ENCODE assay signal across 20 cellular contexts in the genomic region with DNA sequence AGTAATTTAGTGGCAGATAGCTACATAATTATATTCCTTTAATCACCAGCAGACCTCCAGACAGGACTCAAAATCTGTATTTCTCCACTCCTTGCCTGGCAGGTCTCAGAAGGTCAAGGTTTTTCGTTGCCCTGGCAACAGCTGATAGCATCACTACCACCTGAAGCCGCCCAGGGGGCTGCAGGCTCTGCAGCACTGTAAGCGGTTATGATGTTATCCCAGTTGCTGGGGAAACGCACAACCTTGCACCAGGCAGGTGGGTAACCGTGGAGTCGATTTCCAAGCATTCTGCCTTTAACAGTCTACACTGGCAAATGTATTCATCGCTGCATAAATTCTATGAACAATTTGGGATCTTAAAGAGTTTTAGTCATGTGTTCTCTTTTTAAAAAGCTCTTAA.
"Had no signal": no experiment of that assay in that cellular context is flagged by ENCODE, and none has a peak within 500 bp of the region (broad histone marks: within the 10 kb centered on the region; RNA-seq: fewer than 3 reads in every experiment).

No MANE protein-coding gene starts in this region.

- H3K79me2 ChIP-seq: parathyroid adenoma had no signal

- DNase-seq: activated CD4-positive, alpha-beta T cell treated with anti-CD3 and anti-CD28 coated beads, Interleukin-2, amount 10 ng/mL, durations not matched to agents 7 days and 5 days; activated CD4-positive, CD25-positive, alpha-beta regulatory T cell; activated CD8-positive, alpha-beta memory T cell treated with anti-CD3 and anti-CD28 coated beads for 24 hours; activated gamma-delta T cell treated with Interleukin-2 at 50 U/mL for 16 hours; amniotic stem cell; dorsolateral prefrontal cortex; erythroblast; gastrocnemius medialis; heart right ventricle; left lung; mammary epithelial cell; mucosa of descending colon; naive thymus-derived CD4-positive, alpha-beta T cell; stimulated activated CD4-positive, alpha-beta T cell treated with anti-CD3 and anti-CD28 coated beads, Interleukin-12 subunit alpha, Interleukin-12 subunit beta, amount 100 ng/mL, for 4 hours; stimulated activated CD4-positive, alpha-beta T cell treated with anti-CD3 and anti-CD28 coated beads, Interleukin-2, amount 100 ng/mL, for 24 hours; stomach; testis; upper lobe of right lung had no signal

- H3K4me3 ChIP-seq: dorsolateral prefrontal cortex, gastrocnemius medialis, heart right ventricle, left lung, mucosa of descending colon, stomach, testis, upper lobe of right lung had no signal

- H3K27ac ChIP-seq: dorsolateral prefrontal cortex, heart right ventricle, left lung, parathyroid adenoma, stomach, testis, upper lobe of right lung had no signal

- H3K27me3 Mint-ChIP-seq: activated CD4-positive, alpha-beta T cell treated with anti-CD3 and anti-CD28 coated beads, Interleukin-2, amount 10 ng/mL, durations not matched to agents 7 days and 5 days had no signal

- H3K27me3 ChIP-seq: dorsolateral prefrontal cortex, gastrocnemius medialis, heart right ventricle, left lung, stomach, testis, upper lobe of right lung had no signal

- H3K36me3 Mint-ChIP-seq: activated naive CD8-positive, alpha-beta T cell had no signal

- H3K4me1 ChIP-seq: left lung, parathyroid adenoma, stomach, testis, upper lobe of right lung had no signal

- H2AFZ ChIP-seq: parathyroid adenoma had no signal

- ATAC-seq: gastrocnemius medialis; heart right ventricle; left lung; mucosa of descending colon; naive thymus-derived CD4-positive, alpha-beta T cell; upper lobe of right lung had no signal

- H3K9me3 Mint-ChIP-seq: activated CD4-positive, alpha-beta T cell treated with anti-CD3 and anti-CD28 coated beads, Interleukin-2, amount 10 ng/mL, durations not matched to agents 7 days and 5 days had no signal

- H3K36me3 ChIP-seq: gastrocnemius medialis, heart right ventricle, left lung, stomach, upper lobe of right lung had no signal

- H3K4me1 Mint-ChIP-seq: activated CD4-positive, alpha-beta T cell treated with anti-CD3 and anti-CD28 coated beads, Interleukin-2, amount 10 ng/mL, durations not matched to agents 7 days and 5 days had no signal

- H3K27ac Mint-ChIP-seq: activated CD4-positive, alpha-beta T cell treated with anti-CD3 and anti-CD28 coated beads, Interleukin-2, amount 10 ng/mL, durations not matched to agents 7 days and 5 days; activated naive CD8-positive, alpha-beta T cell; naive thymus-derived CD4-positive, alpha-beta T cell had no signal

- H3K4me3 Mint-ChIP-seq: activated CD4-positive, alpha-beta T cell treated with anti-CD3 and anti-CD28 coated beads, Interleukin-2, amount 10 ng/mL, durations not matched to agents 7 days and 5 days; activated naive CD8-positive, alpha-beta T cell; naive thymus-derived CD4-positive, alpha-beta T cell had no signal
